8 cellular contexts compared by ENCODE assay signal in genomic region chr22:30668306-30668655, GRCh38. TPM values are rescaled to one million over a fixed set of nuclear protein-coding genes. Genes with fewer than 3 reads are reported as not detected.
DNase-seq lines count a peak whose midpoint lies in the region; ATAC-seq and TF ChIP-seq lines count a peak whose summit lies in the region.

No MANE protein-coding gene starts in this region.

- DNase-seq in activated T-cell treated with anti-CD3 and anti-CD28 coated beads, Interleukin-2, amount 50 U/mL, for 24 hours, result no peak
- no peak for DNase-seq in activated T-cell treated with anti-CD3 and anti-CD28 coated beads, Interleukin-2, amount 50 U/mL, for 1 hour
- DNase-seq in activated CD4-positive, alpha-beta memory T cell treated with anti-CD3 and anti-CD28 coated beads, Interleukin-2, amount 10 ng/mL, durations not matched to agents 7 days and 5 days, result no peak
- DNase-seq in immature natural killer cell (no peak), testis (no peak), UCSD-AML1 (lab: John Stamatoyannopoulos, UW; ENCODE audit: unreplicated experiment) (no peak)
- DNase-seq in stimulated activated CD4-positive, alpha-beta T cell treated with anti-CD3 and anti-CD28 coated beads, Interleukin-1b, Interleukin-23, amount 100 ng/mL, for 48 hours, result no peak

- peaks cover 19% of the 10 kb centered on the region for H3K36me3 Mint-ChIP-seq in activated T-cell treated with anti-CD3 and anti-CD28 coated beads, Interleukin-2, amount 50 U/mL, for 24 hours (ENCODE audit: low read depth)
- peaks cover 9% of the 10 kb centered on the region for H3K36me3 Mint-ChIP-seq in activated CD4-positive, alpha-beta memory T cell treated with anti-CD3 and anti-CD28 coated beads, Interleukin-2, amount 10 ng/mL, durations not matched to agents 7 days and 5 days (ENCODE audit: low read depth)
- H3K36me3 Mint-ChIP-seq in immature natural killer cell, result peaks cover 3 to 10% (median 6%) of the 10 kb centered on the region in 3 donors

- no peaks in the 10 kb centered on the region for H3K27me3 ChIP-seq in testis

- H3K4me3 ChIP-seq in testis, result peak overlapping the region; percentile 69 to 73

- POLR2A ChIA-PET in activated CD4-positive, alpha-beta memory T cell treated with anti-CD3 and anti-CD28 coated beads, Interleukin-2, amount 10 ng/mL, durations not matched to agents 7 days and 5 days (lab: Charles Lee), result interaction anchor here (0.9 to 3.3 kb wide), 6 partner anchors 13 to 301 kb away, joined by 3 to 27 read pairs (median 4); partner anchors contain the start of genes SLC35E4 and TUG1

- no peak for TF ChIP-seq CTCF in testis (IDR thresholded peaks at IDR 0.05)

- TF ChIP-seq POLR2A in testis (IDR thresholded peaks at IDR 0.05), result no peak

- H3K27ac Mint-ChIP-seq in activated T-cell treated with anti-CD3 and anti-CD28 coated beads, Interleukin-2, amount 50 U/mL, for 24 hours, result no peak overlapping the region
- no peak overlapping the region for H3K27ac Mint-ChIP-seq in activated CD4-positive, alpha-beta memory T cell treated with anti-CD3 and anti-CD28 coated beads, Interleukin-2, amount 10 ng/mL, durations not matched to agents 7 days and 5 days
- H3K27ac Mint-ChIP-seq in immature natural killer cell, result peak overlapping the region; percentile 48 to 96 (median 86)

- no peak for ATAC-seq in GM19023 (IDR thresholded peaks at IDR 0.05; ENCODE audit: unreplicated experiment)

- peaks cover 4% of the 10 kb centered on the region for H3K27me3 Mint-ChIP-seq in activated T-cell treated with anti-CD3 and anti-CD28 coated beads, Interleukin-2, amount 50 U/mL, for 24 hours
- H3K27me3 Mint-ChIP-seq in activated CD4-positive, alpha-beta memory T cell treated with anti-CD3 and anti-CD28 coated beads, Interleukin-2, amount 10 ng/mL, durations not matched to agents 7 days and 5 days, result peaks cover 3% of the 10 kb centered on the region
- peaks cover 9 to 13% (median 13%) of the 10 kb centered on the region in 3 donors for H3K27me3 Mint-ChIP-seq in immature natural killer cell (ENCODE audit: low read depth in 3 of 3)

- no peaks in the 10 kb centered on the region for H3K36me3 ChIP-seq in testis (ENCODE audit: low read depth, missing control alignments)

- H3K9me3 Mint-ChIP-seq in activated T-cell treated with anti-CD3 and anti-CD28 coated beads, Interleukin-2, amount 50 U/mL, for 24 hours, result no peaks in the 10 kb centered on the region
- H3K9me3 Mint-ChIP-seq in activated CD4-positive, alpha-beta memory T cell treated with anti-CD3 and anti-CD28 coated beads, Interleukin-2, amount 10 ng/mL, durations not matched to agents 7 days and 5 days, result no peaks in the 10 kb centered on the region
- H3K9me3 Mint-ChIP-seq in immature natural killer cell, result no peaks in the 10 kb centered on the region

- H3K9me3 ChIP-seq in testis, result no peaks in the 10 kb centered on the region

- WGBS in testis, 2 donors, result 18 to 40% methylated on average over 3 to 15 of the region's 15 CpGs

- intact Hi-C loops in testis (cut with DNase I; ENCODE audit: low total_unique reads), result no loop called here

- CTCF ChIA-PET in activated CD4-positive, alpha-beta memory T cell treated with anti-CD3 and anti-CD28 coated beads, Interleukin-2, amount 10 ng/mL, durations not matched to agents 7 days and 5 days (lab: Charles Lee), result interaction anchor here (0.5 to 3.1 kb wide), 4 partner anchors 17 to 87 kb away, joined by 3 to 20 read pairs (median 5); partner anchors contain the start of gene SLC35E4

- peaks cover 22% of the 10 kb centered on the region for H3K4me1 Mint-ChIP-seq in activated T-cell treated with anti-CD3 and anti-CD28 coated beads, Interleukin-2, amount 50 U/mL, for 24 hours (ENCODE audit: low read depth)
- H3K4me1 Mint-ChIP-seq in activated CD4-positive, alpha-beta memory T cell treated with anti-CD3 and anti-CD28 coated beads, Interleukin-2, amount 10 ng/mL, durations not matched to agents 7 days and 5 days, result peaks cover 24% of the 10 kb centered on the region
- peaks cover 20 to 32% of the 10 kb centered on the region in 2 donors for H3K4me1 Mint-ChIP-seq in immature natural killer cell

- H3K4me1 ChIP-seq in testis, result no peaks in the 10 kb centered on the region

- H3K4me3 Mint-ChIP-seq in activated T-cell treated with anti-CD3 and anti-CD28 coated beads, Interleukin-2, amount 50 U/mL, for 24 hours, result peak overlapping the region; percentile 95
- peak overlapping the region; percentile 95 for H3K4me3 Mint-ChIP-seq in activated CD4-positive, alpha-beta memory T cell treated with anti-CD3 and anti-CD28 coated beads, Interleukin-2, amount 10 ng/mL, durations not matched to agents 7 days and 5 days
- peak overlapping the region; percentile 94 to 96 (median 95) for H3K4me3 Mint-ChIP-seq in immature natural killer cell

- peak overlapping the region; percentile 66 to 85 for H3K27ac ChIP-seq in testis

RNA-seq across cellular contexts. Expression of gene DUSP18, which starts 0.6 kb away (rescaled TPM):
- 10 to 100 TPM; 14.3 to 18.5 TPM for total RNA-seq in activated CD4-positive, alpha-beta memory T cell treated with anti-CD3 and anti-CD28 coated beads, Interleukin-2, amount 10 ng/mL, durations not matched to agents 7 days and 5 days
- polyA plus RNA-seq in immature natural killer cell (1 to 10 TPM; 4.6 to 8.6 (median 4.7) TPM), testis (ENCODE audit: insufficient read depth, low read depth, low replicate concordance) (53.9 TPM)
- total RNA-seq in testis, result 10 to 100 TPM; 29.2 to 42.4 TPM

RNA-seq across cellular contexts. Expression of gene OSBP2, which starts 26.4 kb away (rescaled TPM):
- 1 to 10 TPM; 4.8 to 5.0 TPM for total RNA-seq in activated CD4-positive, alpha-beta memory T cell treated with anti-CD3 and anti-CD28 coated beads, Interleukin-2, amount 10 ng/mL, durations not matched to agents 7 days and 5 days
- polyA plus RNA-seq in immature natural killer cell (1 to 10 TPM in 1 of 3 donors, under 1 TPM in 2; 0.19 to 2.4 (median 0.35) TPM), testis (ENCODE audit: insufficient read depth, low read depth, low replicate concordance) (68.0 TPM)
- total RNA-seq in testis, result 10 to 100 TPM; 39.5 to 45.4 TPM

RNA-seq across cellular contexts. Expression of gene SLC35E4, which starts 32.7 kb away (rescaled TPM):
- total RNA-seq in activated CD4-positive, alpha-beta memory T cell treated with anti-CD3 and anti-CD28 coated beads, Interleukin-2, amount 10 ng/mL, durations not matched to agents 7 days and 5 days, result 1 to 10 TPM; 5.3 to 5.8 TPM
- polyA plus RNA-seq in immature natural killer cell (1 to 10 TPM; 1.4 to 2.7 (median 2.7) TPM), testis (ENCODE audit: insufficient read depth, low read depth, low replicate concordance) (35.9 TPM)
- total RNA-seq in testis, result 10 to 100 TPM; 11.6 TPM

Comparison
In these comparisons a context has a peak if more than half of its experiments do, and no peak if none do; other contexts are left out.
1. H3K27ac Mint-ChIP-seq: peak in immature natural killer cell (6 of 6); none in activated T-cell treated with anti-CD3 and anti-CD28 coated beads, Interleukin-2, amount 50 U/mL, for 24 hours (single experiment) and activated CD4-positive, alpha-beta memory T cell treated with anti-CD3 and anti-CD28 coated beads, Interleukin-2, amount 10 ng/mL, durations not matched to agents 7 days and 5 days (single experiment).
2. RNA of gene OSBP2, which starts 26.4 kb away (total RNA-seq): 39.5 to 45.4 TPM in testis; 4.8 to 5.0 TPM in activated CD4-positive, alpha-beta memory T cell treated with anti-CD3 and anti-CD28 coated beads, Interleukin-2, amount 10 ng/mL, durations not matched to agents 7 days and 5 days; every median in the first group is over 4 times any median in the second.
3. Peak in every context shown above with its lines, with median percentiles within 50 percentile points of each other: H3K4me3 Mint-ChIP-seq.